Comparison of ENCODE assay signal across 2 cellular contexts in the genomic region with DNA sequence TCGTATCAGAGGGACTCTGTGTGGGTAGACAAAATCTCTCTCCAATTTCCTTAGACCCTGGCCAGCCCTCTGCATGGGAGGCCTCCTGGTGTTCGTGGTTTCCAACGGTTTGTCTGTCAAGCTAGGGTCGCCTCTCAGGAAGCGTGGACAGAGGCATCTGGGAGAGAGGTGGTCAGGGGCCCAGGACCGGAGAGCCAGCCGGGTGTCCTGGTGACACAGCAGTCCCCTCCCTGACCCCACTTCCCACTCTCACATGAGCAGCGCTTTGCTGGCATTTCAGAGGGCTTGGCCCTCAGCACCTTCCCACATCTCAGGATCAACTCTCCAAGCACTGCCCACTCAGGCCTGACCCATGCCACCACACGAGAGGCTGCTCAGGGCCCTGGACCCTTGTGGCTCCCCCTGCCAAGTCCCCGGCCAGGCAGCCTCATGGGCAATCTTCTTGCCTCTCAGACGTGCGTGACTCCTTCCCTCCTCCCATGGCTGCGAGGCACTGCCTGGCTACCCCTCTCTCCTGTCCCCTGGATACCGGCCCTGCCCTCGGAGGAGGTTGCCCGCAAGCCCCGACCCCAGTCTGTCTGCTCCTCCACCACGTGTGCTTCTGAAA.
TF ChIP-seq lines count a peak whose summit lies in the region.

No MANE protein-coding gene starts in this region.

TF ChIP-seq in A549, 52 proteins besides CTCF, POLR2A, EP300 and RAD21:
- TF ChIP-seq, protein P1, sequence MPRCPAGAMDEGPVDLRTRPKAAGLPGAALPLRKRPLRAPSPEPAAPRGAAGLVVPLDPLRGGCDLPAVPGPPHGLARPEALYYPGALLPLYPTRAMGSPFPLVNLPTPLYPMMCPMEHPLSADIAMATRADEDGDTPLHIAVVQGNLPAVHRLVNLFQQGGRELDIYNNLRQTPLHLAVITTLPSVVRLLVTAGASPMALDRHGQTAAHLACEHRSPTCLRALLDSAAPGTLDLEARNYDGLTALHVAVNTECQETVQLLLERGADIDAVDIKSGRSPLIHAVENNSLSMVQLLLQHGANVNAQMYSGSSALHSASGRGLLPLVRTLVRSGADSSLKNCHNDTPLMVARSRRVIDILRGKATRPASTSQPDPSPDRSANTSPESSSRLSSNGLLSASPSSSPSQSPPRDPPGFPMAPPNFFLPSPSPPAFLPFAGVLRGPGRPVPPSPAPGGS (IDR thresholded peaks at IDR 0.05): no peak
- TF ChIP-seq, protein P2, sequence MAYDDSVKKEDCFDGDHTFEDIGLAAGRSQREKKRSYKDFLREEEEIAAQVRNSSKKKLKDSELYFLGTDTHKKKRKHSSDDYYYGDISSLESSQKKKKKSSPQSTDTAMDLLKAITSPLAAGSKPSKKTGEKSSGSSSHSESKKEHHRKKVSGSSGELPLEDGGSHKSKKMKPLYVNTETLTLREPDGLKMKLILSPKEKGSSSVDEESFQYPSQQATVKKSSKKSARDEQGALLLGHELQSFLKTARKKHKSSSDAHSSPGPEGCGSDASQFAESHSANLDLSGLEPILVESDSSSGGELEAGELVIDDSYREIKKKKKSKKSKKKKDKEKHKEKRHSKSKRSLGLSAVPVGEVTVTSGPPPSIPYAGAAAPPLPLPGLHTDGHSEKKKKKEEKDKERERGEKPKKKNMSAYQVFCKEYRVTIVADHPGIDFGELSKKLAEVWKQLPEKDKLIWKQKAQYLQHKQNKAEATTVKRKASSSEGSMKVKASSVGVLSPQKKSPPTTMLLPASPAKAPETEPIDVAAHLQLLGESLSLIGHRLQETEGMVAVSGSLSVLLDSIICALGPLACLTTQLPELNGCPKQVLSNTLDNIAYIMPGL (CRISPR knock-in tag; IDR thresholded peaks at IDR 0.05; ENCODE audit: borderline replicate concordance): no peak
- TF ChIP-seq NR3C1 (IDR thresholded peaks at IDR 0.05) (no peak), ZNF302 (CRISPR knock-in tag; IDR thresholded peaks at IDR 0.05) (no peak), POLR2AphosphoS2 (conservative IDR thresholded peaks at IDR 0.05; ENCODE audit: low read length) (no peak), KDM1A (IDR thresholded peaks at IDR 0.05; ENCODE audit: low read depth) (no peak), MAFK (IDR thresholded peaks at IDR 0.05; ENCODE audit: partially characterized antibody) (no peak), FOSL2 (IDR thresholded peaks at IDR 0.05) (no peak), FOSL2 (CRISPR knock-in tag; IDR thresholded peaks at IDR 0.05) (no peak), CHD2 (IDR thresholded peaks at IDR 0.05; ENCODE audit: low read length, partially characterized antibody) (no peak), HOXB5 (CRISPR knock-in tag; IDR thresholded peaks at IDR 0.05) (no peak), MAZ (IDR thresholded peaks at IDR 0.05; ENCODE audit: borderline replicate concordance, low read depth, low read length) (no peak), ZC3H11A (IDR thresholded peaks at IDR 0.05) (no peak), RNF2 (IDR thresholded peaks at IDR 0.05; ENCODE audit: borderline replicate concordance, low read depth) (no peak), FOSB (CRISPR knock-in tag; IDR thresholded peaks at IDR 0.05) (no peak), RARB (CRISPR knock-in tag; IDR thresholded peaks at IDR 0.05) (no peak)
- TF ChIP-seq, protein P3, sequence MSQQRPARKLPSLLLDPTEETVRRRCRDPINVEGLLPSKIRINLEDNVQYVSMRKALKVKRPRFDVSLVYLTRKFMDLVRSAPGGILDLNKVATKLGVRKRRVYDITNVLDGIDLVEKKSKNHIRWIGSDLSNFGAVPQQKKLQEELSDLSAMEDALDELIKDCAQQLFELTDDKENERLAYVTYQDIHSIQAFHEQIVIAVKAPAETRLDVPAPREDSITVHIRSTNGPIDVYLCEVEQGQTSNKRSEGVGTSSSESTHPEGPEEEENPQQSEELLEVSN (IDR thresholded peaks at IDR 0.05; ENCODE audit: borderline replicate concordance, low read depth): no peak

TF ChIP-seq in neural cell, 6 proteins besides CTCF, POLR2A, EP300 and RAD21:
- TF ChIP-seq, protein P4, sequence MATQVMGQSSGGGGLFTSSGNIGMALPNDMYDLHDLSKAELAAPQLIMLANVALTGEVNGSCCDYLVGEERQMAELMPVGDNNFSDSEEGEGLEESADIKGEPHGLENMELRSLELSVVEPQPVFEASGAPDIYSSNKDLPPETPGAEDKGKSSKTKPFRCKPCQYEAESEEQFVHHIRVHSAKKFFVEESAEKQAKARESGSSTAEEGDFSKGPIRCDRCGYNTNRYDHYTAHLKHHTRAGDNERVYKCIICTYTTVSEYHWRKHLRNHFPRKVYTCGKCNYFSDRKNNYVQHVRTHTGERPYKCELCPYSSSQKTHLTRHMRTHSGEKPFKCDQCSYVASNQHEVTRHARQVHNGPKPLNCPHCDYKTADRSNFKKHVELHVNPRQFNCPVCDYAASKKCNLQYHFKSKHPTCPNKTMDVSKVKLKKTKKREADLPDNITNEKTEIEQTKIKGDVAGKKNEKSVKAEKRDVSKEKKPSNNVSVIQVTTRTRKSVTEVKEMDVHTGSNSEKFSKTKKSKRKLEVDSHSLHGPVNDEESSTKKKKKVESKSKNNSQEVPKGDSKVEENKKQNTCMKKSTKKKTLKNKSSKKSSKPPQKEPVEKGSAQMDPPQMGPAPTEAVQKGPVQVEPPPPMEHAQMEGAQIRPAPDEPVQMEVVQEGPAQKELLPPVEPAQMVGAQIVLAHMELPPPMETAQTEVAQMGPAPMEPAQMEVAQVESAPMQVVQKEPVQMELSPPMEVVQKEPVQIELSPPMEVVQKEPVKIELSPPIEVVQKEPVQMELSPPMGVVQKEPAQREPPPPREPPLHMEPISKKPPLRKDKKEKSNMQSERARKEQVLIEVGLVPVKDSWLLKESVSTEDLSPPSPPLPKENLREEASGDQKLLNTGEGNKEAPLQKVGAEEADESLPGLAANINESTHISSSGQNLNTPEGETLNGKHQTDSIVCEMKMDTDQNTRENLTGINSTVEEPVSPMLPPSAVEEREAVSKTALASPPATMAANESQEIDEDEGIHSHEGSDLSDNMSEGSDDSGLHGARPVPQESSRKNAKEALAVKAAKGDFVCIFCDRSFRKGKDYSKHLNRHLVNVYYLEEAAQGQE (IDR thresholded peaks at IDR 0.05; ENCODE audit: borderline replicate concordance): no peak
- TF ChIP-seq TAF1 (IDR thresholded peaks at IDR 0.05; ENCODE audit: low read depth): no peak
- TF ChIP-seq EZH2 (IDR thresholded peaks at IDR 0.05; ENCODE audit: borderline replicate concordance, insufficient read depth, low read length, poor library complexity, severe bottlenecking): no peak
- no peak for TF ChIP-seq MXI1 (conservative IDR thresholded peaks at IDR 0.05; ENCODE audit: poor library complexity, severe bottlenecking)
- no peak for TF ChIP-seq POLR2AphosphoS5 (IDR thresholded peaks at IDR 0.05)
- TF ChIP-seq SMC3 (conservative IDR thresholded peaks at IDR 0.05; ENCODE audit: poor library complexity): no peak
